In the genomic region with DNA sequence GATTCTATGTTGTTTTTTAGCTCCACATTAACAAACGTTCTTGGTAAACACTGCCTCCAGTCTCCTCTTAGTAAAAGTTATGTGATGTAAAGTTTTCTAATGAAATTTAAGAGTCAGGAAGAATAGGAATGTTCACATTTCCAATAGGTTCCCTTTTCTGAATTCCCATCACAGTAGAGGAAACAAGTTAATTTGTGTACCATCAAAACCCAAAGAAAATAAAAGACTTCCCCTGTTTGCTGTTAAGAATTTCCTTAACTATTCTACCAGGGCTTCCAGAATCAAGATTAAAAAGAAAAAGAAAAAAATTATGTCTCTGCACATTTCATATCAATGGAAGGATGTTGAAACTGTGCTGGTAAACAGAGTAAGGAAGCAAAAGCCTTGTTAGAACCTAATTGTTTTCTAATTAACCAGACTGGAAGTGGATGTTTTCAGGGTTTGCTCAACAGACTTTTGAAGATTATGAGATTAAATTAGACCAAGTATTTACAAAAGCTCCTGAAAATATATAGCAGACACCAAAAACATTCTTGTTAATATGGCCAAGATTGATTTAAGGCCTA, we compare ENCODE assay signal across 1 cellular context.
TF ChIP-seq lines count a peak whose summit lies in the region.

No MANE protein-coding gene starts in this region.

TF ChIP-seq in IMR-90, 13 proteins besides CTCF, POLR2A, EP300 and RAD21 (continued from another document):
- no peak for TF ChIP-seq MXI1 (IDR thresholded peaks at IDR 0.05; ENCODE audit: borderline replicate concordance, low read depth, low read length)
